Comparison of ENCODE assay signal across 16 cellular contexts in the genomic region with DNA sequence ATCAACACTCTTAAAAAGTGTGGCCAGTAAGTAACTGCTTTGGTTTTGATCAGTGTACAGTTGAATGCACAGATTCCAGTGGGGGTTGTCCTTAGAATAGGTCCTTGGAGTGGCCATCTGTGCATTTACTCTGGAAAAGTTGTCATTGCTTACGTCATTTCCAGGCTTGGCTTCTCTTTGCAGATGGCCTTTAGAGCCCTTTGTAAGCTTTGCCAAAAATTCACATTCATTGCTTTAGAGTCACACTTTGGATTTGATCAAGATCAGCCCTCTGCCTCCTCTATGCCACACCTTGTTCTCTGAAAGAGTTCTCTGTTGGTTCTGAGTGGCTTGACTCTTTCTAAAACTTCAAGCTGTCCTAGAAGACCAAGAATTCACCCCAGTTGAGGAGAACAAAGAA.
"Had no signal": no experiment of that assay in that cellular context is flagged by ENCODE, and none has a peak within 500 bp of the region (broad histone marks: within the 10 kb centered on the region; RNA-seq: fewer than 3 reads in every experiment).

No MANE protein-coding gene starts in this region.

- FAIRE-seq: keratinocyte, pancreas, TTC549 had no signal

- DNase-seq: activated CD4-positive, CD25-positive, alpha-beta regulatory T cell; activated naive CD4-positive, alpha-beta T cell treated with anti-CD3 and anti-CD28 coated beads, Interleukin-2, amount 50 U/mL, for 16 hours; activated T-cell treated with anti-CD3 and anti-CD28 coated beads, Interleukin-2, amount 50 U/mL, for 1 hour; adrenal gland; central memory CD4-positive, alpha-beta T cell; erythroblast; gastrocnemius medialis; pancreas; stimulated activated CD4-positive, alpha-beta T cell treated with anti-CD3 and anti-CD28 coated beads, Interleukin-15, amount 100 ng/mL, for 24 hours; stimulated activated CD4-positive, alpha-beta T cell treated with anti-CD3 and anti-CD28 coated beads, Interleukin-4, amount 100 ng/mL, for 4 hours; stimulated activated naive CD8-positive, alpha-beta T cell treated with anti-CD3 and anti-CD28 coated beads, Interleukin-15, amount 100 ng/mL, for 72 hours; T-helper 2 cell; testis; upper lobe of right lung had no signal

- H3K9me3 ChIP-seq: adrenal gland, gastrocnemius medialis, pancreas, testis, upper lobe of right lung had no signal

- H3K4me1 ChIP-seq: adrenal gland, gastrocnemius medialis, pancreas, testis, upper lobe of right lung had no signal

- H3K27me3 ChIP-seq: gastrocnemius medialis, pancreas, testis, upper lobe of right lung had no signal

- H3K4me3 ChIP-seq: adrenal gland, gastrocnemius medialis, pancreas, testis, upper lobe of right lung had no signal

- H3K36me3 ChIP-seq: adrenal gland, gastrocnemius medialis, pancreas, upper lobe of right lung had no signal

- H3K27ac ChIP-seq: adrenal gland, gastrocnemius medialis, pancreas, testis, upper lobe of right lung had no signal
